In genomic region chr7:159099217-159099655, GRCh38 we compare ENCODE assay signal across 17 cellular contexts. TPM values are rescaled to one million over a fixed set of nuclear protein-coding genes. Genes with fewer than 3 reads are reported as not detected.
DNase-seq lines count a peak whose midpoint lies in the region; ATAC-seq and TF ChIP-seq lines count a peak whose summit lies in the region.
"Had no signal": no experiment of that assay in that cellular context is flagged by ENCODE, and none has a peak within 500 bp of the region (broad histone marks: within the 10 kb centered on the region; RNA-seq: fewer than 3 reads in every experiment).

No MANE protein-coding gene starts in this region.

- no peaks in the 10 kb centered on the region for H3K9me3 ChIP-seq in heart right ventricle
- no peaks in the 10 kb centered on the region for H3K9me3 ChIP-seq in neural progenitor cell (ENCODE audit: low read depth)
- no peaks in the 10 kb centered on the region for H3K9me3 ChIP-seq in transverse colon

- peaks cover 5% of the 10 kb centered on the region for H3K36me3 Mint-ChIP-seq in neural progenitor cell

- H4K20me1 ChIP-seq in neural progenitor cell (ENCODE audit: low read depth) = no peaks in the 10 kb centered on the region

- H3K4me3 Mint-ChIP-seq in neural progenitor cell = no peak overlapping the region
- H3K4me3 Mint-ChIP-seq: activated B cell treated with CpG ODN at 0.5 μM for 24 hours; effector memory CD8-positive, alpha-beta T cell; HFFc6; naive thymus-derived CD4-positive, alpha-beta T cell; T-helper 17 cell had no signal

- H2AFZ ChIP-seq in neural progenitor cell (replicated peaks) = no peak overlapping the region

- no peaks in the 10 kb centered on the region for H3K79me2 ChIP-seq in neural progenitor cell (ENCODE audit: low read depth)

- H3K27me3 ChIP-seq in heart right ventricle (no peaks in the 10 kb centered on the region), neural progenitor cell (no peaks in the 10 kb centered on the region), transverse colon (no peaks in the 10 kb centered on the region)

- H3K36me3 ChIP-seq in heart right ventricle = peaks cover 0 to 12% (median 0%) of the 10 kb centered on the region in 9 donors
- no peaks in the 10 kb centered on the region for H3K36me3 ChIP-seq in neural progenitor cell
- no peaks in the 10 kb centered on the region for H3K36me3 ChIP-seq in transverse colon

- peaks cover 5% of the 10 kb centered on the region for H3K27me3 Mint-ChIP-seq in neural progenitor cell (ENCODE audit: insufficient read depth, low read depth)
- H3K27me3 Mint-ChIP-seq: activated B cell treated with CpG ODN at 0.5 μM for 24 hours; effector memory CD8-positive, alpha-beta T cell had no signal

- H3K9me3 Mint-ChIP-seq in neural progenitor cell = peaks cover 11% of the 10 kb centered on the region
- H3K9me3 Mint-ChIP-seq: activated B cell treated with CpG ODN at 0.5 μM for 24 hours; effector memory CD8-positive, alpha-beta T cell had no signal

- no peak for ATAC-seq in heart right ventricle
- ATAC-seq: effector memory CD8-positive, alpha-beta T cell; naive thymus-derived CD4-positive, alpha-beta T cell; stimulated activated naive CD8-positive, alpha-beta T cell treated with anti-CD3 and anti-CD28 coated beads, Interleukin-15, Interleukin-2, amounts not matched to agents 100 U/mL and 50 U/mL, for 24 hours; T-helper 17 cell had no signal

- H3K9ac ChIP-seq in neural progenitor cell = no peak overlapping the region

- in situ Hi-C loops in transverse colon (cut with MboI; ENCODE audit: low pct_ligation_motif_present in 1 of 4, low pct_unique_long_range_greater_than_20kb in 1 of 4, low sequenced_read_pairs in 3 of 4) = no loop called here

- peaks cover 30% of the 10 kb centered on the region for H3K4me1 Mint-ChIP-seq in neural progenitor cell
- H3K4me1 Mint-ChIP-seq: activated B cell treated with CpG ODN at 0.5 μM for 24 hours, T-helper 17 cell had no signal

- 52 to 55% methylated on average over 9 of the region's 9 CpGs for WGBS in heart right ventricle, 2 donors
- 64 to 75% methylated on average over 2 to 9 of the region's 9 CpGs for WGBS in transverse colon (ENCODE audit: low coverage in 1 of 2), 2 donors

- TF ChIP-seq POLR2A in transverse colon (IDR thresholded peaks at IDR 0.05) = no peak

- intact Hi-C loops in heart right ventricle (cut with DNase I) (loop anchor here in 6 of 10 donors (5.0 kb wide), 2 partner anchors 43 to 48 kb away; partner anchors contain the start of gene VIPR2 (in 5 of the 6)), transverse colon (cut with DNase I; ENCODE audit: low total_unique reads) (no loop called here)

- H3K27ac ChIP-seq in heart right ventricle = peak overlapping the region; percentile 86 to 99 (median 95)
- H3K27ac ChIP-seq in neural progenitor cell = no peak overlapping the region
- peak overlapping the region; percentile 56 to 64 (median 63) for H3K27ac ChIP-seq in transverse colon

- H3K4me2 ChIP-seq in neural progenitor cell = no peak overlapping the region

- DNase-seq in SK-N-DZ (ENCODE audit: low spot score) = peak; percentile 37
- no peak for DNase-seq in heart right ventricle
- DNase-seq in neural progenitor cell (ENCODE audit: low spot score) = no peak
- no peak for DNase-seq in transverse colon
- no peak for DNase-seq in occipital lobe (lab: John Stamatoyannopoulos, UW)
- no peak for DNase-seq in iPS-NIHi7 (ENCODE audit: extremely low spot score)
- no peak for DNase-seq in amygdala (lab: John Stamatoyannopoulos, UW)
- DNase-seq: activated B cell treated with CpG ODN at 0.5 μM for 24 hours; central memory CD4-positive, alpha-beta T cell; COR-L47; effector memory CD8-positive, alpha-beta T cell; EL; NCI-H446; stimulated activated naive CD8-positive, alpha-beta T cell treated with anti-CD3 and anti-CD28 coated beads, Interleukin-15, Interleukin-2, amounts not matched to agents 100 U/mL and 50 U/mL, for 24 hours; T-helper 17 cell had no signal

- H3K27ac Mint-ChIP-seq in neural progenitor cell = peak overlapping the region; percentile 76
- H3K27ac Mint-ChIP-seq: activated B cell treated with CpG ODN at 0.5 μM for 24 hours; effector memory CD8-positive, alpha-beta T cell; HFFc6; naive thymus-derived CD4-positive, alpha-beta T cell; T-helper 17 cell had no signal

- TF ChIP-seq EP300 in transverse colon (IDR thresholded peaks at IDR 0.05; ENCODE audit: low read depth) = no peak

- H3F3A ChIP-seq in neural progenitor cell (ENCODE audit: low read depth) = no peaks in the 10 kb centered on the region

- no peak overlapping the region for H3K4me3 ChIP-seq in heart right ventricle
- no peak overlapping the region for H3K4me3 ChIP-seq in neural progenitor cell
- no peak overlapping the region for H3K4me3 ChIP-seq in transverse colon

- no peak for TF ChIP-seq CTCF in heart right ventricle (IDR thresholded peaks at IDR 0.05)
- TF ChIP-seq CTCF in neural progenitor cell (IDR thresholded peaks at IDR 0.05) = no peak
- TF ChIP-seq CTCF in transverse colon (IDR thresholded peaks at IDR 0.05) = no peak

- peaks cover 16 to 59% (median 35%) of the 10 kb centered on the region in 9 donors for H3K4me1 ChIP-seq in heart right ventricle
- no peaks in the 10 kb centered on the region for H3K4me1 ChIP-seq in neural progenitor cell
- H3K4me1 ChIP-seq in transverse colon = peaks cover 0 to 7% (median 0%) of the 10 kb centered on the region in 4 donors

RNA-seq across cellular contexts. Expression of gene VIPR2, which starts 45.4 kb away (rescaled TPM):
- polyA plus RNA-seq in SK-N-DZ (2014; cell fraction: cytosol; rRNA removed) = 1.9 and 3.3 TPM in 2 replicates
- 4.3 and 5.3 TPM in 2 replicates for polyA plus RNA-seq in SK-N-DZ (2014; cell fraction: nucleus; rRNA removed)
- 10 to 100 TPM; 11.4 to 30.6 (median 19.4) TPM for total RNA-seq in heart right ventricle
- 10 to 100 TPM in 1 of 2 donors, 1 to 10 TPM in 1; 3.0 to 20.9 TPM for polyA plus RNA-seq in heart right ventricle
- total RNA-seq in neural progenitor cell (ENCODE audit: low replicate concordance) = 0.92 and 3.1 TPM in 2 replicates
- 1 to 10 TPM; 1.8 to 3.7 (median 2.7) TPM for total RNA-seq in transverse colon
- total RNA-seq in occipital lobe = 0.47 TPM
- total RNA-seq: activated B cell treated with CpG ODN at 0.5 μM for 24 hours, HFFc6, T-helper 17 cell had no signal
- polyA plus RNA-seq: naive thymus-derived CD4-positive, alpha-beta T cell had no signal
